In genomic region chr19:1725100-1726064, GRCh38 we compare ENCODE assay signal across 1 cellular context.
TF ChIP-seq lines count a peak whose summit lies in the region.

No MANE protein-coding gene starts in this region.

TF ChIP-seq in K562, 482 proteins besides CTCF, POLR2A, EP300 and RAD21 (continued from another document and continues in another):
- TF ChIP-seq FOXK2 (conservative IDR thresholded peaks at IDR 0.05 in 1 of 2, IDR thresholded peaks at IDR 0.05 in 1 of 2; ENCODE audit: low read depth in 2 of 2) (no peak), RERE (CRISPR knock-in tag; IDR thresholded peaks at IDR 0.05; ENCODE audit: borderline replicate concordance) (no peak), USF1 (CRISPR knock-in tag; IDR thresholded peaks at IDR 0.05) (no peak), ESRRB (CRISPR knock-in tag; IDR thresholded peaks at IDR 0.05; ENCODE audit: borderline replicate concordance) (no peak), ZBTB40 (IDR thresholded peaks at IDR 0.05) (peak; percentile 80), ZBTB40 (CRISPR knock-in tag; IDR thresholded peaks at IDR 0.05) (peak; percentile 86), ZNF584 (CRISPR knock-in tag; IDR thresholded peaks at IDR 0.05; ENCODE audit: low read depth) (no peak), ZNF318 (IDR thresholded peaks at IDR 0.05; ENCODE audit: borderline replicate concordance in 1 of 2, low read depth in 1 of 2) (no peak), HNRNPLL (IDR thresholded peaks at IDR 0.05; ENCODE audit: low read depth, low read length, poor library complexity, severe bottlenecking) (no peak), ETS2 (tag; IDR thresholded peaks at IDR 0.05; ENCODE audit: borderline replicate concordance, poor library complexity, severe bottlenecking) (no peak), MLLT1 (IDR thresholded peaks at IDR 0.05) (peak in 1 of 2 experiments; percentile 66; a peak in 1 of 4 replicates), ZNF717 (CRISPR knock-in tag; IDR thresholded peaks at IDR 0.05) (no peak), ZNF354B (CRISPR knock-in tag; IDR thresholded peaks at IDR 0.05) (no peak), CBX2 (IDR thresholded peaks at IDR 0.05; ENCODE audit: insufficient read depth, low read length, poor library complexity, severe bottlenecking) (no peak), ZBTB17 (CRISPR knock-in tag; IDR thresholded peaks at IDR 0.05) (peak; percentile 83), MIER1 (IDR thresholded peaks at IDR 0.05; ENCODE audit: low read depth) (no peak), E2F5 (CRISPR knock-in tag; IDR thresholded peaks at IDR 0.05) (no peak), HDAC2 (IDR thresholded peaks at IDR 0.05) (0 out of 2 replicates have a peak, but pooled peaks have one; percentile 37), MAFG (tag; conservative IDR thresholded peaks at IDR 0.05) (no peak), MXI1 (IDR thresholded peaks at IDR 0.05; ENCODE audit: low read depth, low read length) (no peak), HNRNPL (IDR thresholded peaks at IDR 0.05; ENCODE audit: low read depth, low read length) (no peak), ZFPM2 (CRISPR knock-in tag; IDR thresholded peaks at IDR 0.05) (no peak), FOS (IDR thresholded peaks at IDR 0.05; ENCODE audit: extremely low read depth, insufficient read length) (no peak), TAF7 (tag; IDR thresholded peaks at IDR 0.05) (no peak), ZNF668 (CRISPR knock-in tag; IDR thresholded peaks at IDR 0.05) (no peak), HES1 (IDR thresholded peaks at IDR 0.05; ENCODE audit: low read depth) (no peak), PML (IDR thresholded peaks at IDR 0.05; ENCODE audit: low read length) (no peak)
